In genomic region chr9:34690983-34691382, GRCh38 we compare ENCODE assay signal across 18 cellular contexts. TPM values are rescaled to one million over a fixed set of nuclear protein-coding genes. Genes with fewer than 3 reads are reported as not detected.
"Had no signal": no experiment of that assay in that cellular context is flagged by ENCODE, and none has a peak within 500 bp of the region (broad histone marks: within the 10 kb centered on the region; RNA-seq: fewer than 3 reads in every experiment).

CCL19 (minus strand) TSS chr9:34691276; CDS start chr9:34691139, 137 bp downstream.

- H3K27me3 ChIP-seq: brain microvascular endothelial cell, pancreas, spleen had no signal

- H3K4me1 ChIP-seq: left ventricle myocardium inferior, pancreas had no signal

- H3K4me3 Mint-ChIP-seq: activated naive CD8-positive, alpha-beta T cell treated with anti-CD3 and anti-CD28 coated beads, Interleukin-2, amount 50 U/mL, for 24 hours; activated T-helper 1 cell treated with anti-CD3 and anti-CD28 coated beads, Interleukin-12 subunit alpha, Interleukin-12 subunit beta, Interleukin-2, Interleukin-4 antibody, amounts not matched to agents 30 ng/mL and 10 ng/mL and 1 ng/mL, durations not matched to agents 14 hours and 24 hours and 36 hours; central memory CD8-positive, alpha-beta T cell; memory B cell; naive B cell; stimulated activated naive B cell treated with anti-CD40 and anti-IgM and Interleukin-4, amounts not matched to agents 10 μg/mL and 1 μg/mL and 100 μg/mL, for 72 hours had no signal

- ATAC-seq: activated naive CD8-positive, alpha-beta T cell treated with anti-CD3 and anti-CD28 coated beads, Interleukin-2, amount 50 U/mL, for 24 hours; mucosa of descending colon; pancreas; stimulated activated naive B cell treated with anti-CD40 and anti-IgM and Interleukin-4, amounts not matched to agents 10 μg/mL and 1 μg/mL and 100 μg/mL, for 72 hours had no signal

- H3K9me3 ChIP-seq: left ventricle myocardium inferior, mucosa of descending colon, pancreas, spleen, thoracic aorta had no signal

- H3K27ac ChIP-seq: brain microvascular endothelial cell, coronary artery, left ventricle myocardium inferior, pancreas, spleen, thoracic aorta, WERI-Rb-1 had no signal

- H3K4me1 Mint-ChIP-seq: activated naive CD8-positive, alpha-beta T cell treated with anti-CD3 and anti-CD28 coated beads, Interleukin-2, amount 50 U/mL, for 24 hours; central memory CD8-positive, alpha-beta T cell had no signal

- H3K36me3 ChIP-seq: brain microvascular endothelial cell, left ventricle myocardium inferior, pancreas, spleen, thoracic aorta, WERI-Rb-1 had no signal

- H3K4me3 ChIP-seq: coronary artery, left ventricle myocardium inferior, mucosa of descending colon, pancreas, spleen, thoracic aorta had no signal

- DNase-seq: activated CD4-positive, alpha-beta T cell treated with anti-CD3 and anti-CD28 coated beads, Interleukin-2, amount 50 U/mL, for 4 hours; activated naive CD8-positive, alpha-beta T cell treated with anti-CD3 and anti-CD28 coated beads, Interleukin-2, amount 50 U/mL, for 24 hours; brain microvascular endothelial cell; kidney glomerular epithelial cell; left ventricle myocardium inferior; mucosa of descending colon; naive B cell; pancreas; spleen; stimulated activated naive B cell treated with anti-CD40 and anti-IgM and Interleukin-4, amounts not matched to agents 10 μg/mL and 1 μg/mL and 100 μg/mL, for 72 hours; T-helper 2 cell; WERI-Rb-1 had no signal

- H3K9me3 Mint-ChIP-seq: activated naive CD8-positive, alpha-beta T cell treated with anti-CD3 and anti-CD28 coated beads, Interleukin-2, amount 50 U/mL, for 24 hours; activated T-helper 1 cell treated with anti-CD3 and anti-CD28 coated beads, Interleukin-12 subunit alpha, Interleukin-12 subunit beta, Interleukin-2, Interleukin-4 antibody, amounts not matched to agents 30 ng/mL and 10 ng/mL and 1 ng/mL, durations not matched to agents 14 hours and 24 hours and 36 hours; central memory CD8-positive, alpha-beta T cell; memory B cell; naive B cell; stimulated activated naive B cell treated with anti-CD40 and anti-IgM and Interleukin-4, amounts not matched to agents 10 μg/mL and 1 μg/mL and 100 μg/mL, for 72 hours had no signal

- H3K36me3 Mint-ChIP-seq: memory B cell; naive B cell; stimulated activated naive B cell treated with anti-CD40 and anti-IgM and Interleukin-4, amounts not matched to agents 10 μg/mL and 1 μg/mL and 100 μg/mL, for 72 hours had no signal

- H3K27me3 Mint-ChIP-seq: activated naive CD8-positive, alpha-beta T cell treated with anti-CD3 and anti-CD28 coated beads, Interleukin-2, amount 50 U/mL, for 24 hours had no signal

- H3K27ac Mint-ChIP-seq: activated naive CD8-positive, alpha-beta T cell treated with anti-CD3 and anti-CD28 coated beads, Interleukin-2, amount 50 U/mL, for 24 hours; activated T-helper 1 cell treated with anti-CD3 and anti-CD28 coated beads, Interleukin-12 subunit alpha, Interleukin-12 subunit beta, Interleukin-2, Interleukin-4 antibody, amounts not matched to agents 30 ng/mL and 10 ng/mL and 1 ng/mL, durations not matched to agents 14 hours and 24 hours and 36 hours; memory B cell; stimulated activated naive B cell treated with anti-CD40 and anti-IgM and Interleukin-4, amounts not matched to agents 10 μg/mL and 1 μg/mL and 100 μg/mL, for 72 hours had no signal

RNA-seq across cellular contexts. Expression of gene CCL19, which starts in this region (rescaled TPM):
- total RNA-seq: activated T-helper 1 cell treated with anti-CD3 and anti-CD28 coated beads, Interleukin-12 subunit alpha, Interleukin-12 subunit beta, Interleukin-2, Interleukin-4 antibody, amounts not matched to agents 30 ng/mL and 10 ng/mL and 1 ng/mL, durations not matched to agents 14 hours and 24 hours and 36 hours; frontal cortex had no signal
